ENCODE assay signal across 3 cellular contexts in the genomic region with DNA sequence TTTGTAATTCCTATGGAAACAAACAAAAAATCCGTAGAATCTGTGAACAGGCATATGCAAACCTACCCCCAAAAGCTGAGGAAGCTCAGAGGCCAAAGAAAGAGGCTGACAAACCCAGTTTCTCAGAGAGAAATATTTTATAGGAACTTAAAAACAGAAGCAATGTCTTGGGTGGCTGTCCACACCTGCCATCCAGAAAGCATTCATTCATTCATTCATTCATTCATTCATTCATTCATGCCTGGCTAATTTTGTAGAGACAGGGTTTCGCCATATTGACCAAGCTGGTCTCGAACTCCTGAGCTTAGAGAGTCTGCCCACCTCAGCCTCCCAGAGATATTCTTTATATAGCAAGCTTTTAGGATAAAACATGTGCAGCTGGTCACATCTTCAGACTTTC.
TF ChIP-seq lines count a peak whose summit lies in the region.

No MANE protein-coding gene starts in this region.

TF ChIP-seq in HepG2, 621 proteins besides CTCF, POLR2A, EP300 and RAD21:
- TF ChIP-seq ZNF24 (IDR thresholded peaks at IDR 0.05) (peak; percentile 90), ZBTB21 (CRISPR knock-in tag; IDR thresholded peaks at IDR 0.05) (no peak), SKI (IDR thresholded peaks at IDR 0.05; ENCODE audit: partially characterized antibody) (no peak)
- TF ChIP-seq, protein P1, sequence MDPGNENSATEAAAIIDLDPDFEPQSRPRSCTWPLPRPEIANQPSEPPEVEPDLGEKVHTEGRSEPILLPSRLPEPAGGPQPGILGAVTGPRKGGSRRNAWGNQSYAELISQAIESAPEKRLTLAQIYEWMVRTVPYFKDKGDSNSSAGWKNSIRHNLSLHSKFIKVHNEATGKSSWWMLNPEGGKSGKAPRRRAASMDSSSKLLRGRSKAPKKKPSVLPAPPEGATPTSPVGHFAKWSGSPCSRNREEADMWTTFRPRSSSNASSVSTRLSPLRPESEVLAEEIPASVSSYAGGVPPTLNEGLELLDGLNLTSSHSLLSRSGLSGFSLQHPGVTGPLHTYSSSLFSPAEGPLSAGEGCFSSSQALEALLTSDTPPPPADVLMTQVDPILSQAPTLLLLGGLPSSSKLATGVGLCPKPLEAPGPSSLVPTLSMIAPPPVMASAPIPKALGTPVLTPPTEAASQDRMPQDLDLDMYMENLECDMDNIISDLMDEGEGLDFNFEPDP (CRISPR knock-in tag; conservative IDR thresholded peaks at IDR 0.05) = 0 out of 2 replicates have a peak, but pooled peaks have one; percentile 32
- TF ChIP-seq, protein P2, sequence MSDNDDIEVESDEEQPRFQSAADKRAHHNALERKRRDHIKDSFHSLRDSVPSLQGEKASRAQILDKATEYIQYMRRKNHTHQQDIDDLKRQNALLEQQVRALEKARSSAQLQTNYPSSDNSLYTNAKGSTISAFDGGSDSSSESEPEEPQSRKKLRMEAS (IDR thresholded peaks at IDR 0.05) = no peak

TF ChIP-seq in GM12878, 131 proteins besides CTCF, POLR2A, EP300 and RAD21:
- TF ChIP-seq NFIC (IDR thresholded peaks at IDR 0.05; ENCODE audit: low read depth, low read length) (no peak), ZNF24 (IDR thresholded peaks at IDR 0.05) (peak; percentile 89)
TF ChIP-seq in GM12878: peak in this region for 1.

TF ChIP-seq in K562, 482 proteins besides CTCF, POLR2A, EP300 and RAD21:
- TF ChIP-seq, protein P3, sequence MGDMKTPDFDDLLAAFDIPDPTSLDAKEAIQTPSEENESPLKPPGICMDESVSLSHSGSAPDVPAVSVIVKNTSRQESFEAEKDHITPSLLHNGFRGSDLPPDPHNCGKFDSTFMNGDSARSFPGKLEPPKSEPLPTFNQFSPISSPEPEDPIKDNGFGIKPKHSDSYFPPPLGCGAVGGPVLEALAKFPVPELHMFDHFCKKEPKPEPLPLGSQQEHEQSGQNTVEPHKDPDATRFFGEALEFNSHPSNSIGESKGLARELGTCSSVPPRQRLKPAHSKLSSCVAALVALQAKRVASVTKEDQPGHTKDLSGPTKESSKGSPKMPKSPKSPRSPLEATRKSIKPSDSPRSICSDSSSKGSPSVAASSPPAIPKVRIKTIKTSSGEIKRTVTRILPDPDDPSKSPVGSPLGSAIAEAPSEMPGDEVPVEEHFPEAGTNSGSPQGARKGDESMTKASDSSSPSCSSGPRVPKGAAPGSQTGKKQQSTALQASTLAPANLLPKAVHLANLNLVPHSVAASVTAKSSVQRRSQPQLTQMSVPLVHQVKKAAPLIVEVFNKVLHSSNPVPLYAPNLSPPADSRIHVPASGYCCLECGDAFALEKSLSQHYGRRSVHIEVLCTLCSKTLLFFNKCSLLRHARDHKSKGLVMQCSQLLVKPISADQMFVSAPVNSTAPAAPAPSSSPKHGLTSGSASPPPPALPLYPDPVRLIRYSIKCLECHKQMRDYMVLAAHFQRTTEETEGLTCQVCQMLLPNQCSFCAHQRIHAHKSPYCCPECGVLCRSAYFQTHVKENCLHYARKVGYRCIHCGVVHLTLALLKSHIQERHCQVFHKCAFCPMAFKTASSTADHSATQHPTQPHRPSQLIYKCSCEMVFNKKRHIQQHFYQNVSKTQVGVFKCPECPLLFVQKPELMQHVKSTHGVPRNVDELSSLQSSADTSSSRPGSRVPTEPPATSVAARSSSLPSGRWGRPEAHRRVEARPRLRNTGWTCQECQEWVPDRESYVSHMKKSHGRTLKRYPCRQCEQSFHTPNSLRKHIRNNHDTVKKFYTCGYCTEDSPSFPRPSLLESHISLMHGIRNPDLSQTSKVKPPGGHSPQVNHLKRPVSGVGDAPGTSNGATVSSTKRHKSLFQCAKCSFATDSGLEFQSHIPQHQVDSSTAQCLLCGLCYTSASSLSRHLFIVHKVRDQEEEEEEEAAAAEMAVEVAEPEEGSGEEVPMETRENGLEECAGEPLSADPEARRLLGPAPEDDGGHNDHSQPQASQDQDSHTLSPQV (IDR thresholded peaks at IDR 0.05) = no peak
- peak; percentile 91 for TF ChIP-seq ZNF24 (IDR thresholded peaks at IDR 0.05)
- no peak for TF ChIP-seq ZNF212 (CRISPR knock-in tag; IDR thresholded peaks at IDR 0.05)
- TF ChIP-seq, protein P4, sequence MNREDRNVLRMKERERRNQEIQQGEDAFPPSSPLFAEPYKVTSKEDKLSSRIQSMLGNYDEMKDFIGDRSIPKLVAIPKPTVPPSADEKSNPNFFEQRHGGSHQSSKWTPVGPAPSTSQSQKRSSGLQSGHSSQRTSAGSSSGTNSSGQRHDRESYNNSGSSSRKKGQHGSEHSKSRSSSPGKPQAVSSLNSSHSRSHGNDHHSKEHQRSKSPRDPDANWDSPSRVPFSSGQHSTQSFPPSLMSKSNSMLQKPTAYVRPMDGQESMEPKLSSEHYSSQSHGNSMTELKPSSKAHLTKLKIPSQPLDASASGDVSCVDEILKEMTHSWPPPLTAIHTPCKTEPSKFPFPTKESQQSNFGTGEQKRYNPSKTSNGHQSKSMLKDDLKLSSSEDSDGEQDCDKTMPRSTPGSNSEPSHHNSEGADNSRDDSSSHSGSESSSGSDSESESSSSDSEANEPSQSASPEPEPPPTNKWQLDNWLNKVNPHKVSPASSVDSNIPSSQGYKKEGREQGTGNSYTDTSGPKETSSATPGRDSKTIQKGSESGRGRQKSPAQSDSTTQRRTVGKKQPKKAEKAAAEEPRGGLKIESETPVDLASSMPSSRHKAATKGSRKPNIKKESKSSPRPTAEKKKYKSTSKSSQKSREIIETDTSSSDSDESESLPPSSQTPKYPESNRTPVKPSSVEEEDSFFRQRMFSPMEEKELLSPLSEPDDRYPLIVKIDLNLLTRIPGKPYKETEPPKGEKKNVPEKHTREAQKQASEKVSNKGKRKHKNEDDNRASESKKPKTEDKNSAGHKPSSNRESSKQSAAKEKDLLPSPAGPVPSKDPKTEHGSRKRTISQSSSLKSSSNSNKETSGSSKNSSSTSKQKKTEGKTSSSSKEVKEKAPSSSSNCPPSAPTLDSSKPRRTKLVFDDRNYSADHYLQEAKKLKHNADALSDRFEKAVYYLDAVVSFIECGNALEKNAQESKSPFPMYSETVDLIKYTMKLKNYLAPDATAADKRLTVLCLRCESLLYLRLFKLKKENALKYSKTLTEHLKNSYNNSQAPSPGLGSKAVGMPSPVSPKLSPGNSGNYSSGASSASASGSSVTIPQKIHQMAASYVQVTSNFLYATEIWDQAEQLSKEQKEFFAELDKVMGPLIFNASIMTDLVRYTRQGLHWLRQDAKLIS (CRISPR knock-in tag; IDR thresholded peaks at IDR 0.05) = no peak
- TF ChIP-seq SAFB2 (IDR thresholded peaks at IDR 0.05; ENCODE audit: borderline replicate concordance, low read depth, low read length, severe bottlenecking) = no peak
- no peak for TF ChIP-seq TCF3 (CRISPR knock-in tag; IDR thresholded peaks at IDR 0.05)
- TF ChIP-seq FOXJ3 (CRISPR knock-in tag; IDR thresholded peaks at IDR 0.05) = no peak
- TF ChIP-seq MEF2D (tag; conservative IDR thresholded peaks at IDR 0.05; ENCODE audit: low read depth) = no peak
